ENCODE assay signal across 18 cellular contexts in genomic region chr2:240894006-240894405, GRCh38. TPM values are rescaled to one million over a fixed set of nuclear protein-coding genes. Genes with fewer than 3 reads are reported as not detected.
DNase-seq lines count a peak whose midpoint lies in the region; ATAC-seq, FAIRE-seq and TF ChIP-seq lines count a peak whose summit lies in the region.
"Had no signal": no experiment of that assay in that cellular context is flagged by ENCODE, and none has a peak within 500 bp of the region (broad histone marks: within the 10 kb centered on the region; RNA-seq: fewer than 3 reads in every experiment).

No MANE protein-coding gene starts in this region.

- H2BK15ac ChIP-seq in neuronal stem cell (ENCODE audit: low read length), result peak overlapping the region; percentile 81

- H3K27ac ChIP-seq in esophagus squamous epithelium, result peak overlapping the region; percentile 36 to 92 (median 92)
- H3K27ac ChIP-seq in neuronal stem cell (replicated peaks; ENCODE audit: low read length), result no peak overlapping the region
- no peak overlapping the region for H3K27ac ChIP-seq in substantia nigra (ENCODE audit: low read depth, low read length, poor library complexity, severe bottlenecking)
- H3K27ac ChIP-seq: BLaER1 treated with 17β-estradiol and CSF1 and Interleukin-3, amounts not matched to agents 10 nM and 100 nM had no signal

- H3K4me1 ChIP-seq in esophagus squamous epithelium, result peaks cover 33 to 96% (median 35%) of the 10 kb centered on the region in 3 donors
- peaks cover 0 to 4% of the 10 kb centered on the region in 2 donors for H3K4me1 ChIP-seq in neuronal stem cell (ENCODE audit: control insufficient read depth in 2 of 2, insufficient read depth in 1 of 2, low read depth in 1 of 2, low read length in 2 of 2)

- H3K14ac ChIP-seq in neuronal stem cell (ENCODE audit: low read length), result no peak overlapping the region

- FAIRE-seq in urothelium cell line (lab: Jason Lieb, UNC) (peak; percentile 13), HTR-8/SVneo (lab: Jason Lieb, UNC) (no peak)

- peaks cover 5% of the 10 kb centered on the region for H3K4me1 Mint-ChIP-seq in activated naive CD8-positive, alpha-beta T cell treated with anti-CD3 and anti-CD28 coated beads, Interleukin-2, amount 50 U/mL, for 24 hours
- no peaks in the 10 kb centered on the region for H3K4me1 Mint-ChIP-seq in activated naive CD8-positive, alpha-beta T cell treated with anti-CD3 and anti-CD28 coated beads for 36 hours

- H2AFZ ChIP-seq in neuronal stem cell (ENCODE audit: low read length), result peak overlapping the region; percentile 68

- H3K36me3 ChIP-seq in esophagus squamous epithelium, result peaks cover 0 to 25% (median 4%) of the 10 kb centered on the region in 3 donors
- H3K36me3 ChIP-seq in neuronal stem cell (replicated peaks in 1 of 2; ENCODE audit: control insufficient read depth in 2 of 2, insufficient read depth in 2 of 2, low read length in 2 of 2), result no peaks in the 10 kb centered on the region
- H3K36me3 ChIP-seq: BLaER1 treated with 17β-estradiol and CSF1 and Interleukin-3, amounts not matched to agents 10 nM and 100 nM had no signal

- no peak overlapping the region for H3K4me3 Mint-ChIP-seq in activated naive CD8-positive, alpha-beta T cell treated with anti-CD3 and anti-CD28 coated beads, Interleukin-2, amount 50 U/mL, for 24 hours
- H3K4me3 Mint-ChIP-seq in activated naive CD8-positive, alpha-beta T cell treated with anti-CD3 and anti-CD28 coated beads for 36 hours, result no peak overlapping the region

- H3K27ac Mint-ChIP-seq in activated naive CD8-positive, alpha-beta T cell treated with anti-CD3 and anti-CD28 coated beads, Interleukin-2, amount 50 U/mL, for 24 hours, result no peak overlapping the region
- no peak overlapping the region for H3K27ac Mint-ChIP-seq in activated naive CD8-positive, alpha-beta T cell treated with anti-CD3 and anti-CD28 coated beads for 36 hours

- no peaks in the 10 kb centered on the region for H3K9me3 ChIP-seq in esophagus squamous epithelium
- H3K9me3 ChIP-seq in neuronal stem cell (replicated peaks in 1 of 2; ENCODE audit: control insufficient read depth in 2 of 2, insufficient read depth in 1 of 2, low read depth in 1 of 2, low read length in 2 of 2), result no peaks in the 10 kb centered on the region
- H3K9me3 ChIP-seq: BLaER1 treated with 17β-estradiol and CSF1 and Interleukin-3, amounts not matched to agents 10 nM and 100 nM had no signal

- DNase-seq in activated naive CD8-positive, alpha-beta T cell treated with anti-CD3 and anti-CD28 coated beads, Interleukin-2, amount 50 U/mL, for 24 hours, result no peak
- DNase-seq in activated naive CD8-positive, alpha-beta T cell treated with anti-CD3 and anti-CD28 coated beads for 36 hours, result no peak
- DNase-seq in esophagus squamous epithelium (lab: John Stamatoyannopoulos, UW) (no peak), neuronal stem cell (ENCODE audit: low spot score) (no peak), urothelium cell line (ENCODE audit: low spot score) (no peak), substantia nigra (lab: John Stamatoyannopoulos, UW) (no peak), NCI-H345 treated with DMSO at 0.1 percent for 48 hours (lab: John Stamatoyannopoulos, UW; ENCODE audit: unreplicated experiment) (no peak), HTR-8/SVneo (ENCODE audit: insufficient read length, low spot score) (no peak)
- DNase-seq: 8988T; HCEC 1CT; NCI-H1048; NCI-H1694; NCI-H2107; NCI-H345; NCI-H69; NK-92 treated with Interleukin-12 subunit alpha and Interleukin-12 subunit beta, amount 100 ng/mL, for 24 hours had no signal

- H3K79me1 ChIP-seq in neuronal stem cell (ENCODE audit: low read depth, low read length), result no peaks in the 10 kb centered on the region

- no peak overlapping the region for H2BK120ac ChIP-seq in neuronal stem cell (ENCODE audit: low read depth, low read length)

- H3K27me3 ChIP-seq in esophagus squamous epithelium (peaks cover 0 to 3% (median 0%) of the 10 kb centered on the region in 4 donors), neuronal stem cell (ENCODE audit: control insufficient read depth in 3 of 3, insufficient read depth in 3 of 3, low read depth in 1 of 3, low read length in 3 of 3) (peaks cover 0 to 15% (median 3%) of the 10 kb centered on the region in 3 experiments)
- H3K27me3 ChIP-seq: BLaER1 treated with 17β-estradiol and CSF1 and Interleukin-3, amounts not matched to agents 10 nM and 100 nM had no signal

- peak overlapping the region; percentile 27 for H3K18ac ChIP-seq in neuronal stem cell (ENCODE audit: low read length)

- peak overlapping the region; percentile 39 to 57 (median 48) for H3K4me3 ChIP-seq in esophagus squamous epithelium
- no peak overlapping the region for H3K4me3 ChIP-seq in neuronal stem cell (ENCODE audit: low read length in 2 of 2)
- H3K4me3 ChIP-seq: BLaER1 treated with 17β-estradiol and CSF1 and Interleukin-3, amounts not matched to agents 10 nM and 100 nM had no signal

- peaks cover 2% of the 10 kb centered on the region for H3K27me3 Mint-ChIP-seq in activated naive CD8-positive, alpha-beta T cell treated with anti-CD3 and anti-CD28 coated beads, Interleukin-2, amount 50 U/mL, for 24 hours
- H3K27me3 Mint-ChIP-seq in activated naive CD8-positive, alpha-beta T cell treated with anti-CD3 and anti-CD28 coated beads for 36 hours, result no peaks in the 10 kb centered on the region

- ATAC-seq in activated naive CD8-positive, alpha-beta T cell treated with anti-CD3 and anti-CD28 coated beads, Interleukin-2, amount 50 U/mL, for 24 hours, result peak; percentile 13

- H4K8ac ChIP-seq in neuronal stem cell (ENCODE audit: low read depth, low read length), result no peak overlapping the region

- no peaks in the 10 kb centered on the region for H3K9me3 Mint-ChIP-seq in activated naive CD8-positive, alpha-beta T cell treated with anti-CD3 and anti-CD28 coated beads, Interleukin-2, amount 50 U/mL, for 24 hours
- H3K9me3 Mint-ChIP-seq in activated naive CD8-positive, alpha-beta T cell treated with anti-CD3 and anti-CD28 coated beads for 36 hours, result no peaks in the 10 kb centered on the region

- no peak overlapping the region for H3K9ac ChIP-seq in neuronal stem cell (ENCODE audit: low read depth, low read length, poor library complexity)

- intact Hi-C loops in esophagus squamous epithelium (cut with DNase I), result no loop called here

- no peak overlapping the region for H2BK12ac ChIP-seq in neuronal stem cell (ENCODE audit: low read length)

- H4K91ac ChIP-seq in neuronal stem cell (ENCODE audit: low read depth, low read length, poor library complexity), result no peak overlapping the region

- WGBS in esophagus squamous epithelium, 2 donors, result 44 to 50% methylated on average over 1 to 5 of the region's 9 CpGs
- no CpG with 5 or more reads among the region's 9 CpGs for WGBS in neuronal stem cell (ENCODE audit: extremely low coverage in 2 of 2, insufficient read length in 2 of 2, insufficient replicate concordance in 1 of 2), 2 donors

- no peak for TF ChIP-seq CTCF in esophagus squamous epithelium (IDR thresholded peaks at IDR 0.05)

- H2AK5ac ChIP-seq in neuronal stem cell (ENCODE audit: low read depth, low read length), result peak overlapping the region; percentile 81

- H3K23ac ChIP-seq in neuronal stem cell (ENCODE audit: low read depth, low read length, poor library complexity), result no peak overlapping the region

- no peak for TF ChIP-seq POLR2A in esophagus squamous epithelium (IDR thresholded peaks at IDR 0.05)

- H3K4me2 ChIP-seq in neuronal stem cell (ENCODE audit: insufficient read depth, low read length, poor library complexity, severe bottlenecking), result no peak overlapping the region
- H3K4me2 ChIP-seq: BLaER1 treated with 17β-estradiol and CSF1 and Interleukin-3, amounts not matched to agents 10 nM and 100 nM had no signal

- peak overlapping the region; percentile 22 for H2BK5ac ChIP-seq in neuronal stem cell (ENCODE audit: low read length)

- H3K4ac ChIP-seq in neuronal stem cell (ENCODE audit: low read length), result no peak overlapping the region

- no peaks in the 10 kb centered on the region for H3K36me3 Mint-ChIP-seq in activated naive CD8-positive, alpha-beta T cell treated with anti-CD3 and anti-CD28 coated beads, Interleukin-2, amount 50 U/mL, for 24 hours (ENCODE audit: low read depth)
- H3K36me3 Mint-ChIP-seq in activated naive CD8-positive, alpha-beta T cell treated with anti-CD3 and anti-CD28 coated beads for 36 hours, result no peaks in the 10 kb centered on the region

RNA-seq across cellular contexts. Expression of gene MAB21L4, which starts 1.9 kb away (rescaled TPM):
- not detected for total RNA-seq in activated naive CD8-positive, alpha-beta T cell treated with anti-CD3 and anti-CD28 coated beads for 36 hours
- total RNA-seq in esophagus squamous epithelium, result 100 to 1,000 TPM; 105 to 440 (median 163) TPM
- not detected for polyA plus RNA-seq in neuronal stem cell (2013, experiment 1 of 2)
- polyA plus RNA-seq in neuronal stem cell (2013, experiment 2 of 2), result not detected
- total RNA-seq: HT1080 had no signal

RNA-seq across cellular contexts. Expression of gene CROCC2, which starts 12.1 kb away (rescaled TPM):
- not detected for total RNA-seq in activated naive CD8-positive, alpha-beta T cell treated with anti-CD3 and anti-CD28 coated beads for 36 hours
- not detected for total RNA-seq in esophagus squamous epithelium
- not detected for polyA plus RNA-seq in neuronal stem cell (2013, experiment 1 of 2)
- not detected for polyA plus RNA-seq in neuronal stem cell (2013, experiment 2 of 2)
- total RNA-seq: HT1080 had no signal

RNA-seq across cellular contexts. Expression of gene AGXT, which starts 25.4 kb away (rescaled TPM):
- total RNA-seq in activated naive CD8-positive, alpha-beta T cell treated with anti-CD3 and anti-CD28 coated beads for 36 hours, result not detected
- total RNA-seq in esophagus squamous epithelium, result not detected
- polyA plus RNA-seq in neuronal stem cell (2013, experiment 1 of 2), result not detected
- not detected for polyA plus RNA-seq in neuronal stem cell (2013, experiment 2 of 2)
- total RNA-seq: HT1080 had no signal

Comparison
In these comparisons a context has a peak if more than half of its experiments do, and no peak if none do; other contexts are left out.
1. H3K27ac ChIP-seq: peak in esophagus squamous epithelium (4 of 4); none in neuronal stem cell (single experiment) and substantia nigra (single experiment).
2. H3K4me3 ChIP-seq: peak in esophagus squamous epithelium (4 of 4); none in neuronal stem cell (0 of 2).
3. RNA of gene MAB21L4, which starts 1.9 kb away (total RNA-seq): 105 to 440 TPM in esophagus squamous epithelium; not detected in activated naive CD8-positive, alpha-beta T cell treated with anti-CD3 and anti-CD28 coated beads for 36 hours; every median in the first group is over 100 times any median in the second.